ENCODE assay signal across 15 cellular contexts in genomic region chr7:115097175-115097671, GRCh38.
DNase-seq lines count a peak whose midpoint lies in the region; ATAC-seq and TF ChIP-seq lines count a peak whose summit lies in the region.
"Had no signal": no experiment of that assay in that cellular context is flagged by ENCODE, and none has a peak within 500 bp of the region (broad histone marks: within the 10 kb centered on the region; RNA-seq: fewer than 3 reads in every experiment).

No MANE protein-coding gene starts in this region.

- H3K9ac ChIP-seq in SK-N-MC (ENCODE audit: insufficient read length): no peak overlapping the region

- H3K4me1 Mint-ChIP-seq in naive thymus-derived CD4-positive, alpha-beta T cell: peaks cover 0 to 7% (median 0%) of the 10 kb centered on the region in 7 donors
- peaks cover 13% of the 10 kb centered on the region for H3K4me1 Mint-ChIP-seq in stimulated activated effector memory CD8-positive, alpha-beta T cell treated with anti-CD3 and anti-CD28 coated beads, Interleukin-12 subunit alpha, Interleukin-12 subunit beta, amount 100 ng/mL, for 72 hours
- H3K4me1 Mint-ChIP-seq: B cell had no signal

- H3K27me3 ChIP-seq in ACC112 (ENCODE audit: insufficient read depth, low read length) (no peaks in the 10 kb centered on the region), HAP-1 (ENCODE audit: low read depth) (no peaks in the 10 kb centered on the region), testis (no peaks in the 10 kb centered on the region)
- no peaks in the 10 kb centered on the region for H3K27me3 ChIP-seq in naive thymus-derived CD4-positive, alpha-beta T cell (ENCODE audit: control insufficient read depth in 2 of 2, insufficient read depth in 2 of 2, low read length in 2 of 2)
- H3K27me3 ChIP-seq: neutrophil had no signal

- in situ Hi-C loops in HAP-1 (cut with MboI; ENCODE audit: low sequenced_read_pairs): no loop called here

- no peak overlapping the region for H3K4me3 Mint-ChIP-seq in naive thymus-derived CD4-positive, alpha-beta T cell
- H3K4me3 Mint-ChIP-seq in stimulated activated effector memory CD8-positive, alpha-beta T cell treated with anti-CD3 and anti-CD28 coated beads, Interleukin-12 subunit alpha, Interleukin-12 subunit beta, amount 100 ng/mL, for 72 hours: no peak overlapping the region
- H3K4me3 Mint-ChIP-seq: B cell had no signal

- ATAC-seq in naive thymus-derived CD4-positive, alpha-beta T cell: no peak
- ATAC-seq in stimulated activated effector memory CD8-positive, alpha-beta T cell treated with anti-CD3 and anti-CD28 coated beads, Interleukin-12 subunit alpha, Interleukin-12 subunit beta, amount 100 ng/mL, for 72 hours: no peak
- ATAC-seq: activated naive CD4-positive, alpha-beta T cell treated with anti-CD3 and anti-CD28 coated beads, Interleukin-2, amount 50 U/mL, for 72 hours had no signal

- no peak overlapping the region for H3K27ac Mint-ChIP-seq in naive thymus-derived CD4-positive, alpha-beta T cell
- no peak overlapping the region for H3K27ac Mint-ChIP-seq in stimulated activated effector memory CD8-positive, alpha-beta T cell treated with anti-CD3 and anti-CD28 coated beads, Interleukin-12 subunit alpha, Interleukin-12 subunit beta, amount 100 ng/mL, for 72 hours
- H3K27ac Mint-ChIP-seq: activated naive CD4-positive, alpha-beta T cell treated with anti-CD3 and anti-CD28 coated beads, Interleukin-2, amount 50 U/mL, for 72 hours; B cell had no signal

- DNase-seq in HAP-1 (ENCODE audit: low spot score in 2 of 2): peak; percentile 63 to 75
- peak; percentile 48 for DNase-seq in SK-N-MC (ENCODE audit: low read depth, low spot score)
- DNase-seq in fibroblast of villous mesenchyme (ENCODE audit: low read depth): peak; percentile 86
- no peak for DNase-seq in naive thymus-derived CD4-positive, alpha-beta T cell
- DNase-seq in stimulated activated effector memory CD8-positive, alpha-beta T cell treated with anti-CD3 and anti-CD28 coated beads, Interleukin-12 subunit alpha, Interleukin-12 subunit beta, amount 100 ng/mL, for 72 hours (ENCODE audit: low spot score in 2 of 2): no peak
- no peak for DNase-seq in testis
- no peak for DNase-seq in NCI-H2107 (lab: John Stamatoyannopoulos, UW)
- DNase-seq: activated CD4-positive, alpha-beta T cell treated with anti-CD3 and anti-CD28 coated beads, Interleukin-2, amount 50 U/mL, for 48 hours; effector CD8-positive, alpha-beta T cell; islet precursor cell; NCI-H2227 treated with DMSO at 0.1 percent for 48 hours had no signal

- H3K79me2 ChIP-seq in ACC112 (ENCODE audit: control insufficient read depth, insufficient read depth, low read length, unreplicated experiment): no peaks in the 10 kb centered on the region

- TF ChIP-seq CTCF in fibroblast of villous mesenchyme (IDR thresholded peaks at IDR 0.05; ENCODE audit: insufficient read depth, low read depth, low read length) (no peak), testis (IDR thresholded peaks at IDR 0.05) (no peak)

- peaks cover 0 to 2% (median 0%) of the 10 kb centered on the region in 11 donors for H3K9me3 Mint-ChIP-seq in naive thymus-derived CD4-positive, alpha-beta T cell
- no peaks in the 10 kb centered on the region for H3K9me3 Mint-ChIP-seq in stimulated activated effector memory CD8-positive, alpha-beta T cell treated with anti-CD3 and anti-CD28 coated beads, Interleukin-12 subunit alpha, Interleukin-12 subunit beta, amount 100 ng/mL, for 72 hours
- H3K9me3 Mint-ChIP-seq: activated naive CD4-positive, alpha-beta T cell treated with anti-CD3 and anti-CD28 coated beads, Interleukin-2, amount 50 U/mL, for 72 hours had no signal

- H3K4me1 ChIP-seq in ACC112 (ENCODE audit: control insufficient read depth, insufficient read depth, low read length, unreplicated experiment) (peaks cover 54% of the 10 kb centered on the region), HAP-1 (peaks cover 15% of the 10 kb centered on the region), testis (no peaks in the 10 kb centered on the region)
- H3K4me1 ChIP-seq in naive thymus-derived CD4-positive, alpha-beta T cell (ENCODE audit: control insufficient read depth in 2 of 2, insufficient read depth in 2 of 2, low read length in 2 of 2): no peaks in the 10 kb centered on the region

- peak overlapping the region; percentile 45 for H2AFZ ChIP-seq in ACC112 (ENCODE audit: low read length, unreplicated experiment)

- peaks cover 0 to 11% (median 5%) of the 10 kb centered on the region in 5 donors for H3K27me3 Mint-ChIP-seq in naive thymus-derived CD4-positive, alpha-beta T cell
- H3K27me3 Mint-ChIP-seq: B cell had no signal

- no peaks in the 10 kb centered on the region for H3K36me3 Mint-ChIP-seq in naive thymus-derived CD4-positive, alpha-beta T cell
- no peaks in the 10 kb centered on the region for H3K36me3 Mint-ChIP-seq in stimulated activated effector memory CD8-positive, alpha-beta T cell treated with anti-CD3 and anti-CD28 coated beads, Interleukin-12 subunit alpha, Interleukin-12 subunit beta, amount 100 ng/mL, for 72 hours
- H3K36me3 Mint-ChIP-seq: activated naive CD4-positive, alpha-beta T cell treated with anti-CD3 and anti-CD28 coated beads, Interleukin-2, amount 50 U/mL, for 72 hours had no signal

- no peak for TF ChIP-seq POLR2A in testis (IDR thresholded peaks at IDR 0.05)

- intact Hi-C loops in naive thymus-derived CD4-positive, alpha-beta T cell (cut with micrococcal nuclease): no loop called here
- intact Hi-C loops in testis (cut with DNase I; ENCODE audit: low total_unique reads): no loop called here

- POLR2A ChIA-PET in naive thymus-derived CD4-positive, alpha-beta T cell (lab: Charles Lee): no interaction called here

- H3K9me3 ChIP-seq in HAP-1: no peaks in the 10 kb centered on the region
- H3K9me3 ChIP-seq in SK-N-MC (ENCODE audit: low read depth, low read length): no peaks in the 10 kb centered on the region
- no peaks in the 10 kb centered on the region for H3K9me3 ChIP-seq in naive thymus-derived CD4-positive, alpha-beta T cell (ENCODE audit: control insufficient read depth in 2 of 3, low read length in 3 of 3)
- H3K9me3 ChIP-seq in testis: no peaks in the 10 kb centered on the region
- H3K9me3 ChIP-seq: neutrophil had no signal

- H3K36me3 ChIP-seq in ACC112 (ENCODE audit: insufficient read depth, low read length) (no peaks in the 10 kb centered on the region), HAP-1 (replicated peaks) (no peaks in the 10 kb centered on the region), SK-N-MC (ENCODE audit: insufficient read depth, low read length) (no peaks in the 10 kb centered on the region), testis (ENCODE audit: low read depth, missing control alignments) (no peaks in the 10 kb centered on the region)
- H3K36me3 ChIP-seq in naive thymus-derived CD4-positive, alpha-beta T cell (ENCODE audit: control insufficient read depth in 2 of 3, insufficient read depth in 3 of 3, low read length in 3 of 3): no peaks in the 10 kb centered on the region
- H3K36me3 ChIP-seq: neutrophil had no signal

- 74 to 77% methylated on average over 3 of the region's 3 CpGs for whole genome bisulfite sequencing in testis, 2 donors

- H3K4me3 ChIP-seq in ACC112 (ENCODE audit: low read depth, low read length) (no peak overlapping the region), HAP-1 (no peak overlapping the region), SK-N-MC (no peak overlapping the region), fibroblast of villous mesenchyme (ENCODE audit: low read depth, low read length) (no peak overlapping the region), testis (no peak overlapping the region)
- H3K4me3 ChIP-seq in naive thymus-derived CD4-positive, alpha-beta T cell (ENCODE audit: low read length): no peak overlapping the region

- H3K27ac ChIP-seq in ACC112 (ENCODE audit: low read depth, low read length): peak overlapping the region; percentile 11; the same call in 1 of the 2 replicates
- no peak overlapping the region for H3K27ac ChIP-seq in SK-N-MC
- no peak overlapping the region for H3K27ac ChIP-seq in naive thymus-derived CD4-positive, alpha-beta T cell (ENCODE audit: low read depth, low read length)
- H3K27ac ChIP-seq in testis: no peak overlapping the region
- H3K27ac ChIP-seq: neutrophil had no signal

- CTCF ChIA-PET in naive thymus-derived CD4-positive, alpha-beta T cell (lab: Charles Lee): no interaction called here

Comparison
In these comparisons a context has a peak if more than half of its experiments do, and no peak if none do; other contexts are left out.
1. DNase-seq: peak in HAP-1 (2 of 2), SK-N-MC (single experiment) and fibroblast of villous mesenchyme (single experiment); none in naive thymus-derived CD4-positive, alpha-beta T cell (0 of 9), stimulated activated effector memory CD8-positive, alpha-beta T cell treated with anti-CD3 and anti-CD28 coated beads, Interleukin-12 subunit alpha, Interleukin-12 subunit beta, amount 100 ng/mL, for 72 hours (0 of 2), testis (single experiment) and NCI-H2107 (single experiment).